32 cellular contexts compared by ENCODE assay signal in genomic region chr18:40440088-40440487, GRCh38.
"Had no signal": no experiment of that assay in that cellular context is flagged by ENCODE, and none has a peak within 500 bp of the region (broad histone marks: within the 10 kb centered on the region; RNA-seq: fewer than 3 reads in every experiment).

No MANE protein-coding gene starts in this region.

- H3K4me3 ChIP-seq: body of pancreas, colonic mucosa, esophagus squamous epithelium, gastroesophageal sphincter, heart right ventricle had no signal

- DNase-seq: activated B cell treated with CpG ODN at 0.5 μM for 24 hours; activated CD4-positive, alpha-beta T cell treated with anti-CD3 and anti-CD28 coated beads for 48 hours; activated CD4-positive, alpha-beta T cell treated with anti-CD3 and anti-CD28 coated beads, Interleukin-2, amount 50 U/mL, for 1 hour; activated CD4-positive, alpha-beta T cell treated with anti-CD3 and anti-CD28 coated beads, Interleukin-2, amount 50 U/mL, for 48 hours; activated CD8-positive, alpha-beta memory T cell treated with anti-CD3 and anti-CD28 coated beads for 24 hours; activated CD8-positive, alpha-beta T cell treated with anti-CD3 and anti-CD28 coated beads for 36 hours; activated effector memory CD4-positive, alpha-beta T cell treated with Interleukin-2 at 50 U/mL for 16 hours; activated gamma-delta T cell treated with Interleukin-2 at 50 U/mL for 16 hours; activated naive CD4-positive, alpha-beta T cell treated with anti-CD3 and anti-CD28 coated beads, Interleukin-2, amount 50 U/mL, for 16 hours; activated naive CD4-positive, alpha-beta T cell treated with Interleukin-2 at 50 U/mL for 16 hours; activated T-cell treated with anti-CD3 and anti-CD28 coated beads, Interleukin-2, amount 50 U/mL, for 4 hours; amygdala; aorta; body of pancreas; central memory CD4-positive, alpha-beta T cell; cerebellar nuclear complex; colonic mucosa; effector CD8-positive, alpha-beta T cell; esophagus squamous epithelium; foreskin melanocyte; heart right ventricle; T-helper 17 cell; T1000; WERI-Rb-1 had no signal

- H3K36me3 Mint-ChIP-seq: activated naive CD8-positive, alpha-beta T cell had no signal

- H3K4me1 Mint-ChIP-seq: activated B cell treated with CpG ODN at 0.5 μM for 24 hours; activated T-helper 17 cell treated with anti-CD3 and anti-CD28 coated beads, Interleukin-2, amount 50 U/mL, for 72 hours; T-helper 17 cell had no signal

- H3K27me3 ChIP-seq: body of pancreas, colonic mucosa, esophagus squamous epithelium, gastroesophageal sphincter, heart right ventricle had no signal

- ATAC-seq: activated CD4-positive, CD25-positive, alpha-beta regulatory T cell treated with anti-CD3 and anti-CD28 coated beads, Interleukin-2, amount 50 U/mL, for 24 hours; activated CD8-positive, alpha-beta T cell treated with anti-CD3 and anti-CD28 coated beads for 36 hours; activated T-cell treated with anti-CD3 and anti-CD28 coated beads, Interleukin-2, amount 50 U/mL, for 4 hours; activated T-helper 17 cell treated with anti-CD3 and anti-CD28 coated beads, Interleukin-2, amount 50 U/mL, for 72 hours; body of pancreas; gastroesophageal sphincter; heart right ventricle; T-helper 17 cell had no signal

- H3K27ac ChIP-seq: body of pancreas, colonic mucosa, epithelial cell of prostate, esophagus squamous epithelium, gastroesophageal sphincter, heart right ventricle, WERI-Rb-1 had no signal

- H3K27ac Mint-ChIP-seq: activated B cell treated with CpG ODN at 0.5 μM for 24 hours; activated CD8-positive, alpha-beta T cell treated with anti-CD3 and anti-CD28 coated beads for 36 hours; activated naive CD8-positive, alpha-beta T cell; activated T-helper 17 cell treated with anti-CD3 and anti-CD28 coated beads, Interleukin-2, amount 50 U/mL, for 72 hours; T-helper 17 cell; T-helper 2 cell treated with Interferon-gamma antibody and Interleukin-4, amounts not matched to agents 5 μg/mL and 100 μg/mL, for 36 hours had no signal

- H3K4me3 Mint-ChIP-seq: activated B cell treated with CpG ODN at 0.5 μM for 24 hours; activated CD8-positive, alpha-beta T cell treated with anti-CD3 and anti-CD28 coated beads for 36 hours; activated naive CD8-positive, alpha-beta T cell; activated T-cell treated with anti-CD3 and anti-CD28 coated beads, Interleukin-2, amount 50 U/mL, for 4 hours; activated T-helper 17 cell treated with anti-CD3 and anti-CD28 coated beads, Interleukin-2, amount 50 U/mL, for 72 hours; T-helper 17 cell; T-helper 2 cell treated with Interferon-gamma antibody and Interleukin-4, amounts not matched to agents 5 μg/mL and 100 μg/mL, for 36 hours had no signal

- H3K27me3 Mint-ChIP-seq: activated B cell treated with CpG ODN at 0.5 μM for 24 hours; activated CD8-positive, alpha-beta T cell treated with anti-CD3 and anti-CD28 coated beads for 36 hours; activated naive CD8-positive, alpha-beta T cell; activated T-helper 17 cell treated with anti-CD3 and anti-CD28 coated beads, Interleukin-2, amount 50 U/mL, for 72 hours; T-helper 17 cell had no signal

- H3K36me3 ChIP-seq: colonic mucosa, esophagus squamous epithelium, gastroesophageal sphincter, heart right ventricle, WERI-Rb-1 had no signal

- H3K9me3 ChIP-seq: body of pancreas, colonic mucosa, esophagus squamous epithelium, gastroesophageal sphincter had no signal

- FAIRE-seq: endometrium, endothelial cell of umbilical vein had no signal

- H3K4me1 ChIP-seq: body of pancreas, colonic mucosa, esophagus squamous epithelium, gastroesophageal sphincter had no signal
